ENCODE assay signal across 1 cellular context in genomic region chr4:95715830-95716229, GRCh38.
TF ChIP-seq lines count a peak whose summit lies in the region.

No MANE protein-coding gene starts in this region.

TF ChIP-seq in HCT116, 20 proteins besides CTCF, POLR2A, EP300 and RAD21 (continued from another document):
- TF ChIP-seq ZBTB33 (IDR thresholded peaks at IDR 0.05; ENCODE audit: extremely low read depth, insufficient replicate concordance, low read length) (no peak), JUND (IDR thresholded peaks at IDR 0.05) (no peak), CEBPB (IDR thresholded peaks at IDR 0.05; ENCODE audit: low read depth) (no peak), SP1 (IDR thresholded peaks at IDR 0.05; ENCODE audit: low read depth) (no peak), SRF (IDR thresholded peaks at IDR 0.05; ENCODE audit: low read depth) (no peak), EZH2phosphoT487 (IDR thresholded peaks at IDR 0.05; ENCODE audit: borderline replicate concordance) (no peak), CBX3 (IDR thresholded peaks at IDR 0.05; ENCODE audit: low read depth) (no peak)
- TF ChIP-seq, protein P1, sequence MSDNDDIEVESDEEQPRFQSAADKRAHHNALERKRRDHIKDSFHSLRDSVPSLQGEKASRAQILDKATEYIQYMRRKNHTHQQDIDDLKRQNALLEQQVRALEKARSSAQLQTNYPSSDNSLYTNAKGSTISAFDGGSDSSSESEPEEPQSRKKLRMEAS (IDR thresholded peaks at IDR 0.05), result no peak
